1 cellular context compared by ENCODE assay signal in genomic region chr1:48222501-48223242, GRCh38.
TF ChIP-seq lines count a peak whose summit lies in the region.

SLC5A9 (plus strand) TSS chr1:48222716; CDS start chr1:48222737, 21 bp downstream.

TF ChIP-seq in HepG2, 621 proteins besides CTCF, POLR2A, EP300 and RAD21 (continued from another document and continues in another):
- no peak; the same call in 1 of the 2 replicates for TF ChIP-seq ZSCAN9 (CRISPR knock-in tag; IDR thresholded peaks at IDR 0.05; ENCODE audit: borderline replicate concordance)
- TF ChIP-seq MBNL3 (CRISPR knock-in tag; conservative IDR thresholded peaks at IDR 0.05): no peak
- TF ChIP-seq ZNF790 (CRISPR knock-in tag; IDR thresholded peaks at IDR 0.05; ENCODE audit: borderline replicate concordance): 0 out of 2 replicates have a peak, but pooled peaks have one; percentile 37
- TF ChIP-seq HOXD1 (CRISPR knock-in tag; IDR thresholded peaks at IDR 0.05): no peak
- TF ChIP-seq, protein P1, sequence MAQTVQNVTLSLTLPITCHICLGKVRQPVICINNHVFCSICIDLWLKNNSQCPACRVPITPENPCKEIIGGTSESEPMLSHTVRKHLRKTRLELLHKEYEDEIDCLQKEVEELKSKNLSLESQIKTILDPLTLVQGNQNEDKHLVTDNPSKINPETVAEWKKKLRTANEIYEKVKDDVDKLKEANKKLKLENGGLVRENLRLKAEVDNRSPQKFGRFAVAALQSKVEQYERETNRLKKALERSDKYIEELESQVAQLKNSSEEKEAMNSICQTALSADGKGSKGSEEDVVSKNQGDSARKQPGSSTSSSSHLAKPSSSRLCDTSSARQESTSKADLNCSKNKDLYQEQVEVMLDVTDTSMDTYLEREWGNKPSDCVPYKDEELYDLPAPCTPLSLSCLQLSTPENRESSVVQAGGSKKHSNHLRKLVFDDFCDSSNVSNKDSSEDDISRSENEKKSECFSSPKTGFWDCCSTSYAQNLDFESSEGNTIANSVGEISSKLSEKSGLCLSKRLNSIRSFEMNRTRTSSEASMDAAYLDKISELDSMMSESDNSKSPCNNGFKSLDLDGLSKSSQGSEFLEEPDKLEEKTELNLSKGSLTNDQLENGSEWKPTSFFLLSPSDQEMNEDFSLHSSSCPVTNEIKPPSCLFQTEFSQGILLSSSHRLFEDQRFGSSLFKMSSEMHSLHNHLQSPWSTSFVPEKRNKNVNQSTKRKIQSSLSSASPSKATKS (CRISPR knock-in tag; IDR thresholded peaks at IDR 0.05): no peak
- no peak for TF ChIP-seq XRCC5 (optimal IDR thresholded peaks at IDR 0.05; ENCODE audit: low read length)
- TF ChIP-seq RBM39 (IDR thresholded peaks at IDR 0.05; ENCODE audit: low read depth, low read length, poor library complexity, severe bottlenecking): no peak
- no peak for TF ChIP-seq ZNF34 (CRISPR knock-in tag; IDR thresholded peaks at IDR 0.05; ENCODE audit: borderline replicate concordance)
- TF ChIP-seq MEF2D (CRISPR knock-in tag; IDR thresholded peaks at IDR 0.05): 0 out of 2 replicates have a peak, but pooled peaks have one; percentile 23
- peak; percentile 55; the same call in 1 of the 2 replicates for TF ChIP-seq PHF21A (CRISPR knock-in tag; IDR thresholded peaks at IDR 0.05)
- TF ChIP-seq ZNF652 (CRISPR knock-in tag; IDR thresholded peaks at IDR 0.05; ENCODE audit: borderline replicate concordance, low read depth): no peak
- TF ChIP-seq TSC22D2 (CRISPR knock-in tag; IDR thresholded peaks at IDR 0.05; ENCODE audit: borderline replicate concordance): no peak
- no peak; the same call in 1 of the 2 replicates for TF ChIP-seq HDAC2 (CRISPR knock-in tag; IDR thresholded peaks at IDR 0.05)
- no peak for TF ChIP-seq SP4 (CRISPR knock-in tag; IDR thresholded peaks at IDR 0.05)
- TF ChIP-seq, protein P2, sequence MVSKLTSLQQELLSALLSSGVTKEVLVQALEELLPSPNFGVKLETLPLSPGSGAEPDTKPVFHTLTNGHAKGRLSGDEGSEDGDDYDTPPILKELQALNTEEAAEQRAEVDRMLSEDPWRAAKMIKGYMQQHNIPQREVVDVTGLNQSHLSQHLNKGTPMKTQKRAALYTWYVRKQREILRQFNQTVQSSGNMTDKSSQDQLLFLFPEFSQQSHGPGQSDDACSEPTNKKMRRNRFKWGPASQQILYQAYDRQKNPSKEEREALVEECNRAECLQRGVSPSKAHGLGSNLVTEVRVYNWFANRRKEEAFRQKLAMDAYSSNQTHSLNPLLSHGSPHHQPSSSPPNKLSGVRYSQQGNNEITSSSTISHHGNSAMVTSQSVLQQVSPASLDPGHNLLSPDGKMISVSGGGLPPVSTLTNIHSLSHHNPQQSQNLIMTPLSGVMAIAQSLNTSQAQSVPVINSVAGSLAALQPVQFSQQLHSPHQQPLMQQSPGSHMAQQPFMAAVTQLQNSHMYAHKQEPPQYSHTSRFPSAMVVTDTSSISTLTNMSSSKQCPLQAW (CRISPR knock-in tag; IDR thresholded peaks at IDR 0.05): peak; percentile 99
- no peak for TF ChIP-seq ZNF580 (CRISPR knock-in tag; IDR thresholded peaks at IDR 0.05; ENCODE audit: borderline replicate concordance, low read depth)
- 0 out of 2 replicates have a peak, but pooled peaks have one; percentile 15 for TF ChIP-seq AHR (CRISPR knock-in tag; IDR thresholded peaks at IDR 0.05)
- TF ChIP-seq ZNF562 (CRISPR knock-in tag; IDR thresholded peaks at IDR 0.05; ENCODE audit: borderline replicate concordance): no peak
- TF ChIP-seq EEA1 (CRISPR knock-in tag; IDR thresholded peaks at IDR 0.05; ENCODE audit: borderline replicate concordance): no peak
- TF ChIP-seq ZNF800 (CRISPR knock-in tag; IDR thresholded peaks at IDR 0.05): no peak
- TF ChIP-seq, protein P3, sequence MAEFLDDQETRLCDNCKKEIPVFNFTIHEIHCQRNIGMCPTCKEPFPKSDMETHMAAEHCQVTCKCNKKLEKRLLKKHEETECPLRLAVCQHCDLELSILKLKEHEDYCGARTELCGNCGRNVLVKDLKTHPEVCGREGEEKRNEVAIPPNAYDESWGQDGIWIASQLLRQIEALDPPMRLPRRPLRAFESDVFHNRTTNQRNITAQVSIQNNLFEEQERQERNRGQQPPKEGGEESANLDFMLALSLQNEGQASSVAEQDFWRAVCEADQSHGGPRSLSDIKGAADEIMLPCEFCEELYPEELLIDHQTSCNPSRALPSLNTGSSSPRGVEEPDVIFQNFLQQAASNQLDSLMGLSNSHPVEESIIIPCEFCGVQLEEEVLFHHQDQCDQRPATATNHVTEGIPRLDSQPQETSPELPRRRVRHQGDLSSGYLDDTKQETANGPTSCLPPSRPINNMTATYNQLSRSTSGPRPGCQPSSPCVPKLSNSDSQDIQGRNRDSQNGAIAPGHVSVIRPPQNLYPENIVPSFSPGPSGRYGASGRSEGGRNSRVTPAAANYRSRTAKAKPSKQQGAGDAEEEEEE (CRISPR knock-in tag; IDR thresholded peaks at IDR 0.05; ENCODE audit: borderline replicate concordance): 0 out of 2 replicates have a peak, but pooled peaks have one; percentile 22
- TF ChIP-seq ZNF431 (CRISPR knock-in tag; IDR thresholded peaks at IDR 0.05; ENCODE audit: borderline replicate concordance, low read depth): no peak; the same call in 1 of the 2 replicates
- TF ChIP-seq ZNF160 (CRISPR knock-in tag; IDR thresholded peaks at IDR 0.05): no peak
- TF ChIP-seq ATAD3A (CRISPR knock-in tag; IDR thresholded peaks at IDR 0.05): no peak
- peak; percentile 73; the same call in 1 of the 2 replicates for TF ChIP-seq HNF4G (IDR thresholded peaks at IDR 0.05; ENCODE audit: borderline replicate concordance, low read depth, low read length)
- TF ChIP-seq HNF4G (CRISPR knock-in tag; IDR thresholded peaks at IDR 0.05; ENCODE audit: borderline replicate concordance, low read depth): 0 out of 2 replicates have a peak, but pooled peaks have one; percentile 69
- TF ChIP-seq POLR2G (IDR thresholded peaks at IDR 0.05; ENCODE audit: low read depth, low read length): peak; percentile 90
- no peak for TF ChIP-seq NFE2L2 (IDR thresholded peaks at IDR 0.05; ENCODE audit: low read length)
- TF ChIP-seq MLXIP (CRISPR knock-in tag; IDR thresholded peaks at IDR 0.05; ENCODE audit: borderline replicate concordance): no peak
- no peak for TF ChIP-seq HNRNPL (IDR thresholded peaks at IDR 0.05; ENCODE audit: low read depth, low read length)
- 0 out of 2 replicates have a peak, but pooled peaks have one; percentile 24 for TF ChIP-seq DNMT1 (CRISPR knock-in tag; IDR thresholded peaks at IDR 0.05)
- TF ChIP-seq ZNF607 (CRISPR knock-in tag; IDR thresholded peaks at IDR 0.05; ENCODE audit: borderline replicate concordance): 0 out of 2 replicates have a peak, but pooled peaks have one; percentile 18
- no peak for TF ChIP-seq RARG (CRISPR knock-in tag; IDR thresholded peaks at IDR 0.05; ENCODE audit: low read depth)
- no peak for TF ChIP-seq IRF2 (CRISPR knock-in tag; IDR thresholded peaks at IDR 0.05)
- TF ChIP-seq, protein P4, sequence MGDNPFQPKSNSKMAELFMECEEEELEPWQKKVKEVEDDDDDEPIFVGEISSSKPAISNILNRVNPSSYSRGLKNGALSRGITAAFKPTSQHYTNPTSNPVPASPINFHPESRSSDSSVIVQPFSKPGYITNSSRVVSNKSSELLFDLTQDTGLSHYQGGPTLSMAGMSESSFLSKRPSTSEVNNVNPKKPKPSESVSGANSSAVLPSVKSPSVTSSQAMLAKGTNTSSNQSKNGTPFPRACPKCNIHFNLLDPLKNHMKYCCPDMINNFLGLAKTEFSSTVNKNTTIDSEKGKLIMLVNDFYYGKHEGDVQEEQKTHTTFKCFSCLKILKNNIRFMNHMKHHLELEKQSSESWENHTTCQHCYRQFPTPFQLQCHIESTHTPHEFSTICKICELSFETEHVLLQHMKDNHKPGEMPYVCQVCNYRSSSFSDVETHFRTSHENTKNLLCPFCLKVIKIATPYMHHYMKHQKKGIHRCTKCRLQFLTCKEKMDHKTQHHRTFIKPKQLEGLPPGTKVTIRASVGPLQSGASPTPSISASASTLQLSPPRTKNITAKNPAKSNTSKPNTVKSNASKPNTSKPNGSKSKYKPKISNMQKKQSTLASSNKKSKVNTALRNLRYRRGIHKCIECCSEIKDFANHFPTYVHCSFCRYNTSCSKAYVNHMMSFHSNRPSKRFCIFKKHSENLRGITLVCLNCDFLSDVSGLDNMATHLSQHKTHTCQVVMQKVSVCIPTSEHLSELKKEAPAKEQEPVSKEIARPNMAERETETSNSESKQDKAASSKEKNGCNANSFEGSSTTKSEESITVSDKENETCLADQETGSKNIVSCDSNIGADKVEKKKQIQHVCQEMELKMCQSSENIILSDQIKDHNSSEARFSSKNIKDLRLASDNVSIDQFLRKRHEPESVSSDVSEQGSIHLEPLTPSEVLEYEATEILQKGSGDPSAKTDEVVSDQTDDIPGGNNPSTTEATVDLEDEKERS (CRISPR knock-in tag; IDR thresholded peaks at IDR 0.05): no peak
- TF ChIP-seq ZNF512B (CRISPR knock-in tag; IDR thresholded peaks at IDR 0.05; ENCODE audit: borderline replicate concordance): no peak
- peak; percentile 90 for TF ChIP-seq POLR2AphosphoS5 (IDR thresholded peaks at IDR 0.05; ENCODE audit: low read depth, low read length)
- TF ChIP-seq, protein P5, sequence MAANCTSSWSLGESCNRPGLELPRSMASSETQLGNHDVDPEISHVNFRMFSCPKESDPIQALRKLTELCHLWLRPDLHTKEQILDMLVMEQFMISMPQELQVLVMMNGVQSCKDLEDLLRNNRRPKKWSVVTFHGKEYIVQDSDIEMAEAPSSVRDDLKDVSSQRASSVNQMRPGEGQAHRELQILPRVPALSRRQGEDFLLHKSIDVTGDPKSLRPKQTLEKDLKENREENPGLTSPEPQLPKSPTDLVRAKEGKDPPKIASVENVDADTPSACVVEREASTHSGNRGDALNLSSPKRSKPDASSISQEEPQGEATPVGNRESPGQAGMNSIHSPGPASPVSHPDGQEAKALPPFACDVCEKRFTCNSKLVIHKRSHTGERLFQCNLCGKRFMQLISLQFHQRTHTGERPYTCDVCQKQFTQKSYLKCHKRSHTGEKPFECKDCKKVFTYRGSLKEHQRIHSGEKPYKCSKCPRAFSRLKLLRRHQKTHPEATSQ (CRISPR knock-in tag; IDR thresholded peaks at IDR 0.05; ENCODE audit: borderline replicate concordance): no peak
- no peak for TF ChIP-seq ZNF605 (CRISPR knock-in tag; IDR thresholded peaks at IDR 0.05)
- TF ChIP-seq STAG1 (CRISPR knock-in tag; IDR thresholded peaks at IDR 0.05): no peak
- TF ChIP-seq CREM (IDR thresholded peaks at IDR 0.05): peak; percentile 28; the same call in 1 of the 2 replicates
- no peak for TF ChIP-seq CREM (CRISPR knock-in tag; IDR thresholded peaks at IDR 0.05)
- TF ChIP-seq ZKSCAN1 (IDR thresholded peaks at IDR 0.05; ENCODE audit: low read length): no peak
- TF ChIP-seq HNRNPUL1 (IDR thresholded peaks at IDR 0.05; ENCODE audit: low read depth, low read length): no peak
- TF ChIP-seq ZNF460 (CRISPR knock-in tag; IDR thresholded peaks at IDR 0.05; ENCODE audit: borderline replicate concordance): no peak
- TF ChIP-seq ZNF343 (CRISPR knock-in tag; IDR thresholded peaks at IDR 0.05): 0 out of 2 replicates have a peak, but pooled peaks have one; percentile 73
- TF ChIP-seq CCAR2 (optimal IDR thresholded peaks at IDR 0.05; ENCODE audit: low read depth, low read length): no peak
- no peak for TF ChIP-seq JUNB (CRISPR knock-in tag; IDR thresholded peaks at IDR 0.05; ENCODE audit: borderline replicate concordance)
